In the genomic region with DNA sequence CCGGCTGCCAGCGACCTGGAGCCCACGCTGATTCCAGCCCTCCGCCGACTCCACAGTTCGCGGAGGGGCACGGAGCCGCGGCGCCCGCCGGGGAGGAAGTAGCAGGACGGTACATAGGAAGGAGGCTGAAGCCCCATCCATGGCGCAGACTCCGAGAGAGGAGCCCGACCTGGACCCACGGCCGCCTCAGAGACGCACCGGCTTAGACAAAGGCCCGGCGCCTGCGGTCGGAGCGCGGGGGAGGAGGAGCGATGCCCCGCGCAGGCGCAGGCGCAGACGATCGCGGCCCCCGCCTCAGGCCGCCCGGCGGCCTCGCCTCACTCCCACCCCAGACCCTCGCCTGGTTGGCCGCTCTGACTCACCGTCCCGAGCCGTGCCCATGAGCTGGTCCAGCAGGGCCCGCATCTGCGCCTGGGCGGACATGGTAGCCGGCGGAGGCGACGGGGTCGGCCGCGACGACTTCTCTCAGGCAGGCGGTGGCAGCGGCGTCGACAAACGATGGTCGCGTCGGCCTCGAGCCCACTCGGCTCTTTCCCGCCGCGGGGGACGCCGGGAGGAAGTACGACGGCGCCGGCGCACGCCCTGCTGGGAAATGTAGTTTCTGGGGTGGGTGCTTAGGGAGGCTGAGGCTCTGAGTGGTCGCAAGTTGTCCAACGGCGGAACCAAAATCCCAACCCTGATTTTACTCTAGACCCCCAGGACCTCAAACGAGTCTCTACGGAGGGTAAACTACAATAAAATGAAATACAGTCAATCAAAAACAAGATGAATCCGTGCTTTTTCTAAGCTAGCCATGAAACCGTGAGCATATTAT, we compare ENCODE assay signal across 1 cellular context.
A peak's percentile ranks its signal among the peaks of the same experiment; 100 is the strongest.
TF ChIP-seq lines count a peak whose summit lies in the region.

A gene with protein sequence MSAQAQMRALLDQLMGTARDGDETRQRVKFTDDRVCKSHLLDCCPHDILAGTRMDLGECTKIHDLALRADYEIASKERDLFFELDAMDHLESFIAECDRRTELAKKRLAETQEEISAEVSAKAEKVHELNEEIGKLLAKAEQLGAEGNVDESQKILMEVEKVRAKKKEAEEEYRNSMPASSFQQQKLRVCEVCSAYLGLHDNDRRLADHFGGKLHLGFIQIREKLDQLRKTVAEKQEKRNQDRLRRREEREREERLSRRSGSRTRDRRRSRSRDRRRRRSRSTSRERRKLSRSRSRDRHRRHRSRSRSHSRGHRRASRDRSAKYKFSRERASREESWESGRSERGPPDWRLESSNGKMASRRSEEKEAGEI (minus strand): TSS at position 533 of the 814 bp plus-strand sequence. CDS start 110 bp downstream, at position 423.

TF ChIP-seq in H1, 55 proteins besides CTCF, POLR2A, EP300 and RAD21:
- TF ChIP-seq NRF1 (IDR thresholded peaks at IDR 0.05; ENCODE audit: low read depth, low read length) (peak; percentile 76), KDM5A (IDR thresholded peaks at IDR 0.05; ENCODE audit: low read length) (no peak), USF2 (IDR thresholded peaks at IDR 0.05; ENCODE audit: low read length) (no peak), BCL11A (IDR thresholded peaks at IDR 0.05; ENCODE audit: low read depth in 2 of 2, low read length in 2 of 2) (no peak), JUND (IDR thresholded peaks at IDR 0.05; ENCODE audit: low read length) (0 out of 2 replicates have a peak, but pooled peaks have one; percentile 30), TAF7 (optimal IDR thresholded peaks at IDR 0.05; ENCODE audit: borderline replicate concordance, low read depth, low read length) (peak; percentile 94), BACH1 (IDR thresholded peaks at IDR 0.05; ENCODE audit: low read length) (peak; percentile 17; the same call in 1 of the 2 replicates), YY1 (IDR thresholded peaks at IDR 0.05; ENCODE audit: low read depth, low read length) (no peak), RXRA (IDR thresholded peaks at IDR 0.05; ENCODE audit: insufficient read depth, low read depth, low read length) (no peak), RFX5 (IDR thresholded peaks at IDR 0.05; ENCODE audit: borderline replicate concordance, low read depth, low read length) (no peak), SP1 (IDR thresholded peaks at IDR 0.05; ENCODE audit: low read depth, low read length) (0 out of 2 replicates have a peak, but pooled peaks have one; percentile 33), ASH2L (IDR thresholded peaks at IDR 0.05; ENCODE audit: low read length) (peak; percentile 44), POLR2AphosphoS5 (IDR thresholded peaks at IDR 0.05; ENCODE audit: low read depth, low read length) (peak; percentile 99), MAX (IDR thresholded peaks at IDR 0.05) (peak; percentile 97), HDAC2 (IDR thresholded peaks at IDR 0.05; ENCODE audit: borderline replicate concordance in 1 of 2, low read depth in 2 of 2, low read length in 2 of 2) (0 out of 4 replicates have a peak, but pooled peaks of 1 of the 2 experiments have one; percentile 79), SIN3A (conservative IDR thresholded peaks at IDR 0.05 in 1 of 2, IDR thresholded peaks at IDR 0.05 in 1 of 2; ENCODE audit: low read depth in 1 of 2, low read length in 2 of 2) (peak in 1 of 2 experiments; percentile 82; a peak in 2 of 4 replicates), GABPA (IDR thresholded peaks at IDR 0.05; ENCODE audit: borderline replicate concordance, insufficient read depth, low read length) (peak; percentile 89; the same call in 1 of the 2 replicates), PHF8 (conservative IDR thresholded peaks at IDR 0.05; ENCODE audit: low read depth, low read length) (peak; percentile 100), EGR1 (IDR thresholded peaks at IDR 0.05; ENCODE audit: borderline replicate concordance, low read depth, low read length) (peak; percentile 35; the same call in 1 of the 2 replicates), TBP (IDR thresholded peaks at IDR 0.05; ENCODE audit: low read depth, low read length) (peak; percentile 90), CBX5 (IDR thresholded peaks at IDR 0.05; ENCODE audit: low read depth, low read length) (no peak), ZNF274 (IDR thresholded peaks at IDR 0.05; ENCODE audit: borderline replicate concordance, extremely low read depth, low read length) (no peak), CREB1 (IDR thresholded peaks at IDR 0.05) (peak; percentile 94), KDM4A (IDR thresholded peaks at IDR 0.05; ENCODE audit: low read depth, low read length, severe bottlenecking) (peak; percentile 92), NANOG (IDR thresholded peaks at IDR 0.05; ENCODE audit: insufficient read depth, low read depth, low read length, poor library complexity, severe bottlenecking) (no peak), SP4 (IDR thresholded peaks at IDR 0.05; ENCODE audit: low read length) (peak; percentile 68; the same call in 1 of the 2 replicates), TAF1 (IDR thresholded peaks at IDR 0.05; ENCODE audit: low read depth, low read length) (peak; percentile 96), RBBP5 (IDR thresholded peaks at IDR 0.05; ENCODE audit: borderline replicate concordance, low read depth, low read length) (peak; percentile 91; the same call in 1 of the 2 replicates), MAFK (IDR thresholded peaks at IDR 0.05; ENCODE audit: low read depth, low read length) (peak; percentile 15; the same call in 1 of the 2 replicates), SIX5 (IDR thresholded peaks at IDR 0.05; ENCODE audit: low read depth, low read length) (peak; percentile 92), CHD2 (IDR thresholded peaks at IDR 0.05; ENCODE audit: low read length) (0 out of 2 replicates have a peak, but pooled peaks have one; percentile 21)
- TF ChIP-seq, protein P1, sequence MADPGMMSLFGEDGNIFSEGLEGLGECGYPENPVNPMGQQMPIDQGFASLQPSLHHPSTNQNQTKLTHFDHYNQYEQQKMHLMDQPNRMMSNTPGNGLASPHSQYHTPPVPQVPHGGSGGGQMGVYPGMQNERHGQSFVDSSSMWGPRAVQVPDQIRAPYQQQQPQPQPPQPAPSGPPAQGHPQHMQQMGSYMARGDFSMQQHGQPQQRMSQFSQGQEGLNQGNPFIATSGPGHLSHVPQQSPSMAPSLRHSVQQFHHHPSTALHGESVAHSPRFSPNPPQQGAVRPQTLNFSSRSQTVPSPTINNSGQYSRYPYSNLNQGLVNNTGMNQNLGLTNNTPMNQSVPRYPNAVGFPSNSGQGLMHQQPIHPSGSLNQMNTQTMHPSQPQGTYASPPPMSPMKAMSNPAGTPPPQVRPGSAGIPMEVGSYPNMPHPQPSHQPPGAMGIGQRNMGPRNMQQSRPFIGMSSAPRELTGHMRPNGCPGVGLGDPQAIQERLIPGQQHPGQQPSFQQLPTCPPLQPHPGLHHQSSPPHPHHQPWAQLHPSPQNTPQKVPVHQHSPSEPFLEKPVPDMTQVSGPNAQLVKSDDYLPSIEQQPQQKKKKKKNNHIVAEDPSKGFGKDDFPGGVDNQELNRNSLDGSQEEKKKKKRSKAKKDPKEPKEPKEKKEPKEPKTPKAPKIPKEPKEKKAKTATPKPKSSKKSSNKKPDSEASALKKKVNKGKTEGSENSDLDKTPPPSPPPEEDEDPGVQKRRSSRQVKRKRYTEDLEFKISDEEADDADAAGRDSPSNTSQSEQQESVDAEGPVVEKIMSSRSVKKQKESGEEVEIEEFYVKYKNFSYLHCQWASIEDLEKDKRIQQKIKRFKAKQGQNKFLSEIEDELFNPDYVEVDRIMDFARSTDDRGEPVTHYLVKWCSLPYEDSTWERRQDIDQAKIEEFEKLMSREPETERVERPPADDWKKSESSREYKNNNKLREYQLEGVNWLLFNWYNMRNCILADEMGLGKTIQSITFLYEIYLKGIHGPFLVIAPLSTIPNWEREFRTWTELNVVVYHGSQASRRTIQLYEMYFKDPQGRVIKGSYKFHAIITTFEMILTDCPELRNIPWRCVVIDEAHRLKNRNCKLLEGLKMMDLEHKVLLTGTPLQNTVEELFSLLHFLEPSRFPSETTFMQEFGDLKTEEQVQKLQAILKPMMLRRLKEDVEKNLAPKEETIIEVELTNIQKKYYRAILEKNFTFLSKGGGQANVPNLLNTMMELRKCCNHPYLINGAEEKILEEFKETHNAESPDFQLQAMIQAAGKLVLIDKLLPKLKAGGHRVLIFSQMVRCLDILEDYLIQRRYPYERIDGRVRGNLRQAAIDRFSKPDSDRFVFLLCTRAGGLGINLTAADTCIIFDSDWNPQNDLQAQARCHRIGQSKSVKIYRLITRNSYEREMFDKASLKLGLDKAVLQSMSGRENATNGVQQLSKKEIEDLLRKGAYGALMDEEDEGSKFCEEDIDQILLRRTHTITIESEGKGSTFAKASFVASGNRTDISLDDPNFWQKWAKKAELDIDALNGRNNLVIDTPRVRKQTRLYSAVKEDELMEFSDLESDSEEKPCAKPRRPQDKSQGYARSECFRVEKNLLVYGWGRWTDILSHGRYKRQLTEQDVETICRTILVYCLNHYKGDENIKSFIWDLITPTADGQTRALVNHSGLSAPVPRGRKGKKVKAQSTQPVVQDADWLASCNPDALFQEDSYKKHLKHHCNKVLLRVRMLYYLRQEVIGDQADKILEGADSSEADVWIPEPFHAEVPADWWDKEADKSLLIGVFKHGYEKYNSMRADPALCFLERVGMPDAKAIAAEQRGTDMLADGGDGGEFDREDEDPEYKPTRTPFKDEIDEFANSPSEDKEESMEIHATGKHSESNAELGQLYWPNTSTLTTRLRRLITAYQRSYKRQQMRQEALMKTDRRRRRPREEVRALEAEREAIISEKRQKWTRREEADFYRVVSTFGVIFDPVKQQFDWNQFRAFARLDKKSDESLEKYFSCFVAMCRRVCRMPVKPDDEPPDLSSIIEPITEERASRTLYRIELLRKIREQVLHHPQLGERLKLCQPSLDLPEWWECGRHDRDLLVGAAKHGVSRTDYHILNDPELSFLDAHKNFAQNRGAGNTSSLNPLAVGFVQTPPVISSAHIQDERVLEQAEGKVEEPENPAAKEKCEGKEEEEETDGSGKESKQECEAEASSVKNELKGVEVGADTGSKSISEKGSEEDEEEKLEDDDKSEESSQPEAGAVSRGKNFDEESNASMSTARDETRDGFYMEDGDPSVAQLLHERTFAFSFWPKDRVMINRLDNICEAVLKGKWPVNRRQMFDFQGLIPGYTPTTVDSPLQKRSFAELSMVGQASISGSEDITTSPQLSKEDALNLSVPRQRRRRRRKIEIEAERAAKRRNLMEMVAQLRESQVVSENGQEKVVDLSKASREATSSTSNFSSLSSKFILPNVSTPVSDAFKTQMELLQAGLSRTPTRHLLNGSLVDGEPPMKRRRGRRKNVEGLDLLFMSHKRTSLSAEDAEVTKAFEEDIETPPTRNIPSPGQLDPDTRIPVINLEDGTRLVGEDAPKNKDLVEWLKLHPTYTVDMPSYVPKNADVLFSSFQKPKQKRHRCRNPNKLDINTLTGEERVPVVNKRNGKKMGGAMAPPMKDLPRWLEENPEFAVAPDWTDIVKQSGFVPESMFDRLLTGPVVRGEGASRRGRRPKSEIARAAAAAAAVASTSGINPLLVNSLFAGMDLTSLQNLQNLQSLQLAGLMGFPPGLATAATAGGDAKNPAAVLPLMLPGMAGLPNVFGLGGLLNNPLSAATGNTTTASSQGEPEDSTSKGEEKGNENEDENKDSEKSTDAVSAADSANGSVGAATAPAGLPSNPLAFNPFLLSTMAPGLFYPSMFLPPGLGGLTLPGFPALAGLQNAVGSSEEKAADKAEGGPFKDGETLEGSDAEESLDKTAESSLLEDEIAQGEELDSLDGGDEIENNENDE (IDR thresholded peaks at IDR 0.05; ENCODE audit: insufficient replicate concordance, low read length), result no peak
- TF ChIP-seq, protein P2, sequence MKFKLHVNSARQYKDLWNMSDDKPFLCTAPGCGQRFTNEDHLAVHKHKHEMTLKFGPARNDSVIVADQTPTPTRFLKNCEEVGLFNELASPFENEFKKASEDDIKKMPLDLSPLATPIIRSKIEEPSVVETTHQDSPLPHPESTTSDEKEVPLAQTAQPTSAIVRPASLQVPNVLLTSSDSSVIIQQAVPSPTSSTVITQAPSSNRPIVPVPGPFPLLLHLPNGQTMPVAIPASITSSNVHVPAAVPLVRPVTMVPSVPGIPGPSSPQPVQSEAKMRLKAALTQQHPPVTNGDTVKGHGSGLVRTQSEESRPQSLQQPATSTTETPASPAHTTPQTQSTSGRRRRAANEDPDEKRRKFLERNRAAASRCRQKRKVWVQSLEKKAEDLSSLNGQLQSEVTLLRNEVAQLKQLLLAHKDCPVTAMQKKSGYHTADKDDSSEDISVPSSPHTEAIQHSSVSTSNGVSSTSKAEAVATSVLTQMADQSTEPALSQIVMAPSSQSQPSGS (IDR thresholded peaks at IDR 0.05; ENCODE audit: low read length), result no peak
- TF ChIP-seq, protein P3, sequence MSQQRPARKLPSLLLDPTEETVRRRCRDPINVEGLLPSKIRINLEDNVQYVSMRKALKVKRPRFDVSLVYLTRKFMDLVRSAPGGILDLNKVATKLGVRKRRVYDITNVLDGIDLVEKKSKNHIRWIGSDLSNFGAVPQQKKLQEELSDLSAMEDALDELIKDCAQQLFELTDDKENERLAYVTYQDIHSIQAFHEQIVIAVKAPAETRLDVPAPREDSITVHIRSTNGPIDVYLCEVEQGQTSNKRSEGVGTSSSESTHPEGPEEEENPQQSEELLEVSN (IDR thresholded peaks at IDR 0.05), result peak; percentile 96
- TF ChIP-seq, protein P4, sequence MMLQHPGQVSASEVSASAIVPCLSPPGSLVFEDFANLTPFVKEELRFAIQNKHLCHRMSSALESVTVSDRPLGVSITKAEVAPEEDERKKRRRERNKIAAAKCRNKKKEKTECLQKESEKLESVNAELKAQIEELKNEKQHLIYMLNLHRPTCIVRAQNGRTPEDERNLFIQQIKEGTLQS (IDR thresholded peaks at IDR 0.05; ENCODE audit: insufficient read depth, low read depth, low read length), result 0 out of 2 replicates have a peak, but pooled peaks have one; percentile 34
